Comparison of ENCODE assay signal across 8 cellular contexts in the genomic region with DNA sequence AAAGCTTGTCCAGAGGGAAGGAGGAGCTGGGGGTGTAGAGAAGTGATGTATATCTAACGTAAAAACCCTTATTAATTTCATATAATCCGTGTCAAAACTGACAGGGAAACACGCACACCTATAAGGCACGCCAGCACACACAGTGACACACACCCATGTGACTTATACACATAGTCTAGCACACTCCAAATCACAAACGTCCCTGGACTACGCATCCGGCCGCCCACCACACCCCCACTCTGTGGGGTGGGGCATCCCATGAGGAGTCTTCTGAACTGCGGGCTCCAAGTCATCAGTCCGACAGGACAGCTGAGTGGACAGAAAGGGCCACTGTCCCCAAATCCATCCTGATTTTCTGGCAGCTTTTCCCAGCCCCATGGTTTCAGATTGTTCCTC. TPM values are rescaled to one million over a fixed set of nuclear protein-coding genes. Genes with fewer than 3 reads are reported as not detected.
DNase-seq lines count a peak whose midpoint lies in the region; ATAC-seq and TF ChIP-seq lines count a peak whose summit lies in the region.

No MANE protein-coding gene starts in this region.

- H3K4me1 ChIP-seq in trophoblast cell (ENCODE audit: control insufficient read depth in 1 of 2, insufficient read depth in 2 of 2, low read length in 2 of 2): peaks cover 20 to 36% of the 10 kb centered on the region in 2 experiments
- peaks cover 0 to 5% of the 10 kb centered on the region in 2 donors for H3K4me1 ChIP-seq in uterus

- no peak overlapping the region for H2AFZ ChIP-seq in trophoblast cell (ENCODE audit: insufficient read depth, low read length, poor library complexity)

- peak overlapping the region; percentile 97 for H2AK5ac ChIP-seq in trophoblast cell (ENCODE audit: low read length)

- H3K27ac ChIP-seq in trophoblast cell (ENCODE audit: low read depth, low read length) (peak overlapping the region; percentile 91), uterus (peak overlapping the region; percentile 77 to 89)

- H3K23ac ChIP-seq in trophoblast cell (ENCODE audit: low read length): no peak overlapping the region

- H3K4me2 ChIP-seq in trophoblast cell (ENCODE audit: low read length): peak overlapping the region; percentile 76

- H3K9me3 ChIP-seq in trophoblast cell (ENCODE audit: insufficient read depth, low read depth, low read length) (no peaks in the 10 kb centered on the region), uterus (no peaks in the 10 kb centered on the region)

- peak overlapping the region; percentile 99 for H3K4ac ChIP-seq in trophoblast cell (ENCODE audit: low read depth, low read length)

- H2BK12ac ChIP-seq in trophoblast cell (ENCODE audit: low read length): no peak overlapping the region

- peak overlapping the region; percentile 83 for H4K91ac ChIP-seq in trophoblast cell (ENCODE audit: low read depth, low read length)

- H4K12ac ChIP-seq in trophoblast cell (ENCODE audit: low read depth, low read length): peak overlapping the region; percentile 49

- H3K4me3 ChIP-seq in trophoblast cell (ENCODE audit: low read depth, low read length): peak overlapping the region; percentile 87
- peak overlapping the region; percentile 62 to 70 for H3K4me3 ChIP-seq in uterus

- DNase-seq in AG08396 (ENCODE audit: low spot score) (peak; percentile 75), OCI-M1 (lab: John Stamatoyannopoulos, UW) (peak; percentile 64), activated gamma-delta T cell treated with Interleukin-2 at 50 U/mL for 16 hours (peak; percentile 26), head of caudate nucleus (peak in 24 of 42 donors; percentile 9 to 69 (median 46)), trophoblast cell (peak; percentile 68 to 71), uterus (peak; percentile 45 to 46), NCI-H1694 treated with DMSO at 0.1 percent for 48 hours (lab: John Stamatoyannopoulos, UW) (no peak)

- WGBS in trophoblast cell (ENCODE audit: extremely low coverage, insufficient coverage, insufficient read length): no CpG with 5 or more reads among the region's 10 CpGs

- H2BK120ac ChIP-seq in trophoblast cell (ENCODE audit: insufficient read depth, low read length, poor library complexity): peak overlapping the region; percentile 95

- H3K27me3 ChIP-seq in trophoblast cell (ENCODE audit: insufficient read depth, low read length) (no peaks in the 10 kb centered on the region), uterus (no peaks in the 10 kb centered on the region)

- peak overlapping the region; percentile 99 for H3K18ac ChIP-seq in trophoblast cell (ENCODE audit: low read length)

- H3K14ac ChIP-seq in trophoblast cell (ENCODE audit: low read length): peak overlapping the region; percentile 99

- peaks cover 13% of the 10 kb centered on the region for H3K79me2 ChIP-seq in trophoblast cell (ENCODE audit: control insufficient read depth, insufficient read depth, low read length, poor library complexity)

- peak overlapping the region; percentile 93 for H4K8ac ChIP-seq in trophoblast cell (ENCODE audit: low read depth, low read length)

- peak overlapping the region; percentile 92 for H3K9ac ChIP-seq in trophoblast cell (ENCODE audit: low read length)

- ATAC-seq in GM21619 (IDR thresholded peaks at IDR 0.05; ENCODE audit: unreplicated experiment): peak; percentile 30

- intact Hi-C loops in head of caudate nucleus (cut with DNase I): loop anchor here (5.0 kb wide), 1 partner anchor 109 kb away; the partner anchor contains the start of gene IGSF8
- intact Hi-C loops in uterus (cut with DNase I; ENCODE audit: low total_unique reads): loop anchor here (10.0 kb wide), 1 partner anchor 1009 kb away; the partner anchor contains the start of gene FCER1G

- H3K36me3 ChIP-seq in trophoblast cell (ENCODE audit: control insufficient read depth in 1 of 2, insufficient read depth in 2 of 2, low read length in 2 of 2): peaks cover 33 to 38% of the 10 kb centered on the region in 2 experiments
- H3K36me3 ChIP-seq in uterus: no peaks in the 10 kb centered on the region

- no peak for TF ChIP-seq CTCF in uterus (IDR thresholded peaks at IDR 0.05)

- H2BK5ac ChIP-seq in trophoblast cell (ENCODE audit: low read depth, low read length, poor library complexity): peak overlapping the region; percentile 92

- peaks cover 22% of the 10 kb centered on the region for H3K79me1 ChIP-seq in trophoblast cell (ENCODE audit: low read length)

- peak in 1 of 2 donors; percentile 10 for TF ChIP-seq POLR2A in uterus (IDR thresholded peaks at IDR 0.05)

RNA-seq across cellular contexts. Expression of gene PEA15, which starts 0.8 kb away (rescaled TPM):
- 244 and 246 TPM in 2 replicates for polyA plus RNA-seq in trophoblast cell (2013)
- total RNA-seq in uterus: 100 to 1,000 TPM in 1 of 4 donors, 10 to 100 TPM in 3; 52.1 to 147 (median 81.7) TPM

RNA-seq across cellular contexts. Expression of gene CASQ1, which starts 15.6 kb away (rescaled TPM):
- polyA plus RNA-seq in trophoblast cell (2013): 5.0 and 5.6 TPM in 2 replicates
- total RNA-seq in uterus: under 1 TPM in 3 of 4 donors, not detected in 1; 0.26 to 0.48 (median 0.34) TPM

RNA-seq across cellular contexts. Expression of gene ATP1A4, which starts 54.6 kb away (rescaled TPM):
- polyA plus RNA-seq in trophoblast cell (2013): 27.2 and 30.9 TPM in 2 replicates
- 1 to 10 TPM in 1 of 4 donors, not detected in 3; 1.5 TPM for total RNA-seq in uterus

RNA-seq across cellular contexts. Expression of gene DCAF8, which starts 56.4 kb away (rescaled TPM):
- polyA plus RNA-seq in trophoblast cell (2013): 65.4 and 69.8 TPM in 2 replicates
- total RNA-seq in uterus: 100 to 1,000 TPM in 2 of 4 donors, 10 to 100 TPM in 2; 36.8 to 167 (median 94.8) TPM
